ENCODE assay signal across 9 cellular contexts in genomic region chr9:93143830-93144530, GRCh38. TPM values are rescaled to one million over a fixed set of nuclear protein-coding genes. Genes with fewer than 3 reads are reported as not detected.
DNase-seq lines count a peak whose midpoint lies in the region; ATAC-seq and TF ChIP-seq lines count a peak whose summit lies in the region.
"Had no signal": no experiment of that assay in that cellular context is flagged by ENCODE, and none has a peak within 500 bp of the region (broad histone marks: within the 10 kb centered on the region; RNA-seq: fewer than 3 reads in every experiment).

No MANE protein-coding gene starts in this region.

- H3K4me1 Mint-ChIP-seq in activated naive CD8-positive, alpha-beta T cell treated with anti-CD3 and anti-CD28 coated beads, Interleukin-2, amount 10 ng/mL, durations not matched to agents 7 days and 5 days = peaks cover 28% of the 10 kb centered on the region

- H3K27me3 ChIP-seq in lower lobe of right lung (ENCODE audit: low read depth) (no peaks in the 10 kb centered on the region), aorta (ENCODE audit: control insufficient read depth in 1 of 2, insufficient read depth in 2 of 2, low read length in 1 of 2) (no peaks in the 10 kb centered on the region)

- peak; percentile 94 for ATAC-seq in activated naive CD8-positive, alpha-beta T cell treated with anti-CD3 and anti-CD28 coated beads, Interleukin-2, amount 10 ng/mL, durations not matched to agents 7 days and 5 days (ENCODE audit: low read depth)
- ATAC-seq in lower lobe of right lung (peak; percentile 40 to 54), aorta (ENCODE audit: low FRiP score) (peak; percentile 77), GM19035 (IDR thresholded peaks at IDR 0.05; ENCODE audit: unreplicated experiment) (no peak), HG03196 (IDR thresholded peaks at IDR 0.05; ENCODE audit: unreplicated experiment) (no peak)

- in situ Hi-C loops in SK-MEL-5 (cut with HindIII; ENCODE audit: low pct_unique_long_range_greater_than_20kb, low sequenced_read_pairs) = no loop called here

- peak; percentile 99 for DNase-seq in COLO829 (ENCODE audit: low spot score)
- DNase-seq in SK-MEL-5 (ENCODE audit: low read depth, low spot score) = peak; percentile 99
- DNase-seq in activated naive CD8-positive, alpha-beta T cell treated with anti-CD3 and anti-CD28 coated beads, Interleukin-2, amount 10 ng/mL, durations not matched to agents 7 days and 5 days = peak; percentile 68
- DNase-seq in lower lobe of right lung = no peak
- peak; percentile 58 to 81 for DNase-seq in aorta
- DNase-seq in CD1c-positive myeloid dendritic cell (ENCODE audit: extremely low spot score) = no peak

- H3K9me3 ChIP-seq in lower lobe of right lung = no peaks in the 10 kb centered on the region
- H3K9me3 ChIP-seq in aorta (ENCODE audit: control insufficient read depth, low read length) = no peaks in the 10 kb centered on the region

- intact Hi-C loops in lower lobe of right lung (cut with DNase I) (no loop called here), aorta (cut with DNase I) (no loop called here)

- no peak for TF ChIP-seq CTCF in lower lobe of right lung (IDR thresholded peaks at IDR 0.05)

- WGBS in aorta, 2 donors = 24 to 25% methylated on average over 15 of the region's 15 CpGs

- peaks cover 7% of the 10 kb centered on the region for H3K4me1 ChIP-seq in lower lobe of right lung
- H3K4me1 ChIP-seq in aorta (ENCODE audit: control insufficient read depth in 1 of 2, insufficient read depth in 2 of 2, low read length in 2 of 2) = no peaks in the 10 kb centered on the region

- peaks cover 9% of the 10 kb centered on the region for H3K36me3 Mint-ChIP-seq in activated naive CD8-positive, alpha-beta T cell treated with anti-CD3 and anti-CD28 coated beads, Interleukin-2, amount 10 ng/mL, durations not matched to agents 7 days and 5 days

- H3K27ac ChIP-seq in lower lobe of right lung = no peak overlapping the region
- peak overlapping the region in 1 of 2 donors; percentile 52 for H3K27ac ChIP-seq in aorta (ENCODE audit: low read depth in 1 of 2, low read length in 2 of 2)

- POLR2A ChIA-PET in activated naive CD8-positive, alpha-beta T cell treated with anti-CD3 and anti-CD28 coated beads, Interleukin-2, amount 10 ng/mL, durations not matched to agents 7 days and 5 days (lab: Charles Lee) = interaction anchor here (0.6 to 3.3 kb wide), 8 partner anchors 8 to 422 kb away, joined by 3 to 15 read pairs (median 4); partner anchors contain the start of gene NINJ1

- peaks cover 8% of the 10 kb centered on the region for H3K9me3 Mint-ChIP-seq in activated naive CD8-positive, alpha-beta T cell treated with anti-CD3 and anti-CD28 coated beads, Interleukin-2, amount 10 ng/mL, durations not matched to agents 7 days and 5 days

- peak overlapping the region; percentile 96 for H3K27ac Mint-ChIP-seq in activated naive CD8-positive, alpha-beta T cell treated with anti-CD3 and anti-CD28 coated beads, Interleukin-2, amount 10 ng/mL, durations not matched to agents 7 days and 5 days

- no peak overlapping the region for H3K4me3 ChIP-seq in lower lobe of right lung
- H3K4me3 ChIP-seq in aorta (ENCODE audit: low read length in 2 of 2) = no peak overlapping the region

- no peaks in the 10 kb centered on the region for H3K27me3 Mint-ChIP-seq in activated naive CD8-positive, alpha-beta T cell treated with anti-CD3 and anti-CD28 coated beads, Interleukin-2, amount 10 ng/mL, durations not matched to agents 7 days and 5 days

- H3K36me3 ChIP-seq in lower lobe of right lung = no peaks in the 10 kb centered on the region
- H3K36me3 ChIP-seq in aorta (ENCODE audit: control insufficient read depth in 1 of 2, insufficient read depth in 2 of 2, low read length in 1 of 2) = no peaks in the 10 kb centered on the region

- H3K4me3 Mint-ChIP-seq in activated naive CD8-positive, alpha-beta T cell treated with anti-CD3 and anti-CD28 coated beads, Interleukin-2, amount 10 ng/mL, durations not matched to agents 7 days and 5 days = peak overlapping the region; percentile 61

RNA-seq across cellular contexts. Expression of gene NINJ1, which starts 9.9 kb away (rescaled TPM):
- total RNA-seq in SK-MEL-5 (2014; rRNA removed; shearing (Covaris generic)) = 75.9 and 81.3 TPM in 2 replicates
- 200 and 208 TPM in 2 replicates for polyA plus RNA-seq in SK-MEL-5 (2015; cell fraction: cytosol; rRNA removed)
- polyA plus RNA-seq in SK-MEL-5 (2015; cell fraction: nucleus; rRNA removed) = 36.2 and 50.2 TPM in 2 replicates
- 10 to 100 TPM; 29.5 to 30.4 TPM for total RNA-seq in activated naive CD8-positive, alpha-beta T cell treated with anti-CD3 and anti-CD28 coated beads, Interleukin-2, amount 10 ng/mL, durations not matched to agents 7 days and 5 days
- total RNA-seq in lower lobe of right lung (46.6 TPM), aorta (10 to 100 TPM; 66.8 to 80.3 TPM)
- 100 to 1,000 TPM in 1 of 2 donors, 10 to 100 TPM in 1; 46.7 to 113 TPM for polyA plus RNA-seq in aorta

RNA-seq across cellular contexts. Expression of gene WNK2, which starts 40.0 kb away (rescaled TPM):
- 2.4 and 3.4 TPM in 2 replicates for total RNA-seq in SK-MEL-5 (2014; rRNA removed; shearing (Covaris generic))
- polyA plus RNA-seq in SK-MEL-5 (2015; cell fraction: cytosol; rRNA removed) = 13.1 and 32.3 TPM in 2 replicates
- polyA plus RNA-seq in SK-MEL-5 (2015; cell fraction: nucleus; rRNA removed) = 29.2 and 34.7 TPM in 2 replicates
- under 1 TPM in 1 of 2 experiments, not detected in 1; 0.25 TPM for total RNA-seq in activated naive CD8-positive, alpha-beta T cell treated with anti-CD3 and anti-CD28 coated beads, Interleukin-2, amount 10 ng/mL, durations not matched to agents 7 days and 5 days
- 7.7 TPM for total RNA-seq in lower lobe of right lung
- total RNA-seq in aorta = 1 to 10 TPM; 3.6 to 3.7 TPM
- 1 to 10 TPM in 1 of 2 donors, under 1 TPM in 1; 0.13 to 2.1 TPM for polyA plus RNA-seq in aorta
- total RNA-seq: pulmonary artery endothelial cell had no signal

RNA-seq across cellular contexts. Expression of gene CARD19, which starts 48.0 kb away (rescaled TPM):
- 46.4 and 50.1 TPM in 2 replicates for total RNA-seq in SK-MEL-5 (2014; rRNA removed; shearing (Covaris generic))
- polyA plus RNA-seq in SK-MEL-5 (2015; cell fraction: cytosol; rRNA removed) = 68.3 and 105 TPM in 2 replicates
- polyA plus RNA-seq in SK-MEL-5 (2015; cell fraction: nucleus; rRNA removed) = 50.2 and 63.2 TPM in 2 replicates
- total RNA-seq in activated naive CD8-positive, alpha-beta T cell treated with anti-CD3 and anti-CD28 coated beads, Interleukin-2, amount 10 ng/mL, durations not matched to agents 7 days and 5 days = 10 to 100 TPM; 68.1 to 68.2 TPM
- total RNA-seq in lower lobe of right lung (25.6 TPM), aorta (10 to 100 TPM; 47.7 to 50.5 TPM)
- polyA plus RNA-seq in aorta = 10 to 100 TPM; 80.1 to 92.3 TPM

Comparison
In these comparisons a context has a peak if more than half of its experiments do, and no peak if none do; other contexts are left out.
1. DNase-seq: peak in COLO829 (single experiment), SK-MEL-5 (single experiment), activated naive CD8-positive, alpha-beta T cell treated with anti-CD3 and anti-CD28 coated beads, Interleukin-2, amount 10 ng/mL, durations not matched to agents 7 days and 5 days (single experiment) and aorta (2 of 2); none in lower lobe of right lung (single experiment) and CD1c-positive myeloid dendritic cell (single experiment).
2. ATAC-seq: peak in activated naive CD8-positive, alpha-beta T cell treated with anti-CD3 and anti-CD28 coated beads, Interleukin-2, amount 10 ng/mL, durations not matched to agents 7 days and 5 days (single experiment), lower lobe of right lung (2 of 2) and aorta (single experiment); none in GM19035 (single experiment) and HG03196 (single experiment).